In genomic region chr13:24995225-24995804, GRCh38 we compare ENCODE assay signal across 8 cellular contexts.
DNase-seq lines count a peak whose midpoint lies in the region; ATAC-seq lines count a peak whose summit lies in the region.

No MANE protein-coding gene starts in this region.

- H3K4me3 Mint-ChIP-seq in activated naive CD4-positive, alpha-beta T cell treated with anti-CD3 and anti-CD28 coated beads, Interleukin-2, amount 10 ng/mL, durations not matched to agents 7 days and 5 days: no peak overlapping the region

- DNase-seq in CD1c-positive myeloid dendritic cell (ENCODE audit: extremely low spot score) (peak; percentile 85), NCI-H1092 (lab: John Stamatoyannopoulos, UW) (peak; percentile 77), SHP77 (lab: John Stamatoyannopoulos, UW) (peak; percentile 55 to 85), head of caudate nucleus (peak in 38 of 42 donors; percentile 27 to 86 (median 68)), retina (peak; percentile 61)
- DNase-seq in activated naive CD4-positive, alpha-beta T cell treated with anti-CD3 and anti-CD28 coated beads, Interleukin-2, amount 10 ng/mL, durations not matched to agents 7 days and 5 days: peak; percentile 73

- intact Hi-C loops in head of caudate nucleus (cut with DNase I): no loop called here

- no peak overlapping the region for H3K27ac Mint-ChIP-seq in activated naive CD4-positive, alpha-beta T cell treated with anti-CD3 and anti-CD28 coated beads, Interleukin-2, amount 10 ng/mL, durations not matched to agents 7 days and 5 days

- no peaks in the 10 kb centered on the region for H3K36me3 Mint-ChIP-seq in activated naive CD4-positive, alpha-beta T cell treated with anti-CD3 and anti-CD28 coated beads, Interleukin-2, amount 10 ng/mL, durations not matched to agents 7 days and 5 days

- H3K4me1 Mint-ChIP-seq in activated naive CD4-positive, alpha-beta T cell treated with anti-CD3 and anti-CD28 coated beads, Interleukin-2, amount 10 ng/mL, durations not matched to agents 7 days and 5 days: peaks cover 3% of the 10 kb centered on the region

- ATAC-seq in GM19395 (IDR thresholded peaks at IDR 0.05; ENCODE audit: unreplicated experiment): peak; percentile 69
- no peak for ATAC-seq in HG02870 (IDR thresholded peaks at IDR 0.05; ENCODE audit: unreplicated experiment)

- peaks cover 26% of the 10 kb centered on the region for H3K27me3 Mint-ChIP-seq in activated naive CD4-positive, alpha-beta T cell treated with anti-CD3 and anti-CD28 coated beads, Interleukin-2, amount 10 ng/mL, durations not matched to agents 7 days and 5 days

- CTCF ChIA-PET in activated naive CD4-positive, alpha-beta T cell treated with anti-CD3 and anti-CD28 coated beads, Interleukin-2, amount 10 ng/mL, durations not matched to agents 7 days and 5 days (lab: Charles Lee): interaction anchor here (0.5 to 2.8 kb wide), 11 partner anchors 9 to 381 kb away, joined by 3 to 16 read pairs (median 4); no protein-coding TSS in a partner anchor

- H3K9me3 Mint-ChIP-seq in activated naive CD4-positive, alpha-beta T cell treated with anti-CD3 and anti-CD28 coated beads, Interleukin-2, amount 10 ng/mL, durations not matched to agents 7 days and 5 days: no peaks in the 10 kb centered on the region
